ENCODE assay signal across 8 cellular contexts in genomic region chr9:92716557-92716956, GRCh38. TPM values are rescaled to one million over a fixed set of nuclear protein-coding genes. Genes with fewer than 3 reads are reported as not detected.
DNase-seq lines count a peak whose midpoint lies in the region; ATAC-seq, FAIRE-seq and TF ChIP-seq lines count a peak whose summit lies in the region.
"Had no signal": no experiment of that assay in that cellular context is flagged by ENCODE, and none has a peak within 500 bp of the region (broad histone marks: within the 10 kb centered on the region; RNA-seq: fewer than 3 reads in every experiment).

No MANE protein-coding gene starts in this region.

- intact Hi-C loops in K562 (cut with micrococcal nuclease) (loop anchor here (1.0 kb wide), 1 partner anchor 74 kb away; no protein-coding TSS in a partner anchor), kidney (cut with DNase I) (loop anchor here (5.0 kb wide), 1 partner anchor 76 kb away; no protein-coding TSS in a partner anchor)

- H3K9ac ChIP-seq in K562 (ENCODE audit: insufficient read depth in 1 of 2, low read depth in 2 of 2, low read length in 2 of 2) (no peak overlapping the region), kidney (ENCODE audit: low read length in 2 of 2) (no peak overlapping the region)

- TF ChIP-seq EP300 in K562 (IDR thresholded peaks at IDR 0.05; ENCODE audit: low read length), result no peak

- H3K27me3 ChIP-seq in K562 (ENCODE audit: control insufficient read depth in 2 of 2, insufficient read depth in 2 of 2, low read length in 2 of 2), result no peaks in the 10 kb centered on the region

- FAIRE-seq in K562 (lab: Jason Lieb, UNC) (peak; percentile 88), kidney (lab: Jason Lieb, UNC) (no peak)
- FAIRE-seq: endometrium had no signal

- CTCF ChIA-PET in K562 (lab: Yijun Ruan, JAX; ENCODE audit: low intra/inter-chr PET ratio), result interaction anchor here (0.7 to 2.9 kb wide), 2 partner anchors 74 to 416 kb away, joined by 3 to 26 read pairs; no protein-coding TSS in a partner anchor

- in situ Hi-C loops in K562 (cut with MboI), result loop anchor here (10.0 kb wide), 1 partner anchor 68 kb away; no protein-coding TSS in a partner anchor

- BruUV-seq in K562 (replicated peaks; lab: Mats Ljungman, UMichigan), result no TSS peak

- H3K9me1 ChIP-seq in K562 (ENCODE audit: control insufficient read depth, insufficient read depth, low read length), result no peaks in the 10 kb centered on the region

- H3K4me1 ChIP-seq in K562 (replicated peaks in 1 of 2; ENCODE audit: control insufficient read depth in 2 of 2, insufficient read depth in 2 of 2, low read length in 2 of 2) (peaks cover 8 to 19% of the 10 kb centered on the region in 2 experiments), kidney (ENCODE audit: control insufficient read depth in 1 of 2, insufficient read depth in 1 of 2, low read depth in 1 of 2, low read length in 2 of 2) (no peaks in the 10 kb centered on the region)

- H3K79me2 ChIP-seq in K562 (ENCODE audit: control insufficient read depth, insufficient read depth, low read length), result no peaks in the 10 kb centered on the region; the same call in 2 of the 3 replicates

- peak; percentile 85 for DNase-seq in HuH-7 (ENCODE audit: low spot score)
- DNase-seq in T-helper 9 cell, result peak; percentile 88
- peak; percentile 70 to 82 (median 78) for DNase-seq in K562 (ENCODE audit: extremely low read depth in 1 of 4, low spot score in 3 of 4)
- peak; percentile 77 for DNase-seq in kidney
- DNase-seq in stimulated activated CD4-positive, alpha-beta T cell treated with anti-CD3 and anti-CD28 coated beads, Interleukin-4, amount 100 ng/mL, for 24 hours, result peak; percentile 84

- TF ChIP-seq RAD21 in K562 (CRISPR knock-in tag; conservative IDR thresholded peaks at IDR 0.05 in 1 of 2, IDR thresholded peaks at IDR 0.05 in 1 of 2), result peak; percentile 57 to 86

- no peak overlapping the region for H3K4me2 ChIP-seq in K562 (ENCODE audit: insufficient read depth, low read length)

- peaks cover 19% of the 10 kb centered on the region for H4K20me1 ChIP-seq in K562 (replicated peaks; ENCODE audit: control insufficient read depth, insufficient read depth, low read length)

- ATAC-seq in K562 (peak; percentile 95), GM18907 (IDR thresholded peaks at IDR 0.05; ENCODE audit: unreplicated experiment) (no peak)

- no peak overlapping the region for H3K4me3 ChIP-seq in K562
- H3K4me3 ChIP-seq in kidney (ENCODE audit: low read length in 2 of 2), result no peak overlapping the region

- H3K36me3 ChIP-seq in K562 (ENCODE audit: control insufficient read depth, insufficient read depth, low read length), result peaks cover 96% of the 10 kb centered on the region; the same call in 2 of the 3 replicates
- H3K36me3 ChIP-seq in kidney (ENCODE audit: control insufficient read depth in 1 of 2, insufficient read depth in 2 of 2, low read length in 2 of 2), result peaks cover 46 to 58% of the 10 kb centered on the region in 2 donors

- TF ChIP-seq CTCF in GM12873 (IDR thresholded peaks at IDR 0.05; ENCODE audit: insufficient read depth, low read depth, low read length, missing control alignments), result peak; percentile 97
- peak; percentile 77 to 89 (median 81) for TF ChIP-seq CTCF in K562 (IDR thresholded peaks at IDR 0.05 in 2 of 3, conservative IDR thresholded peaks at IDR 0.05 in 1 of 3; ENCODE audit: insufficient read depth in 2 of 3, low read depth in 1 of 3, low read length in 3 of 3)
- TF ChIP-seq CTCF in kidney (IDR thresholded peaks at IDR 0.05; ENCODE audit: borderline replicate concordance, extremely low read depth, insufficient read depth), result peak; percentile 86

- H3K9me3 ChIP-seq in K562 (replicated peaks; ENCODE audit: control insufficient read depth, insufficient read depth, low read depth, low read length), result no peaks in the 10 kb centered on the region
- H3K9me3 ChIP-seq in kidney (ENCODE audit: control insufficient read depth in 1 of 2, low read length in 2 of 2), result no peaks in the 10 kb centered on the region

- H3K27ac ChIP-seq in K562 (ENCODE audit: extremely low read depth, low read depth, low read length) (no peak overlapping the region), kidney (ENCODE audit: low read depth in 2 of 2, low read length in 2 of 2) (no peak overlapping the region)

- WGBS in K562 (ENCODE audit: insufficient coverage, low coverage, missing lambda C conversion rate), result 18% methylated on average over 4 of the region's 4 CpGs

- H2AFZ ChIP-seq in K562 (ENCODE audit: low read depth, low read length), result no peak overlapping the region

- POLR2A ChIA-PET in K562 (lab: Yijun Ruan, JAX), result interaction anchor here (0.6 kb wide), 2 partner anchors 41 to 231 kb away, joined by 3 read pairs; no protein-coding TSS in a partner anchor

- no peak for TF ChIP-seq POLR2A in K562 (conservative IDR thresholded peaks at IDR 0.05)

TF ChIP-seq in K562, 482 proteins besides CTCF, POLR2A, EP300 and RAD21 (continues in another document):
- no peak for TF ChIP-seq BMI1 (IDR thresholded peaks at IDR 0.05; ENCODE audit: low read length)
- TF ChIP-seq RCOR1 (IDR thresholded peaks at IDR 0.05; ENCODE audit: borderline replicate concordance in 1 of 2, low read depth in 2 of 2, low read length in 2 of 2), result peak in 1 of 2 experiments; percentile 47; a peak in 1 of 4 replicates
- TF ChIP-seq ZEB2 (IDR thresholded peaks at IDR 0.05), result peak; percentile 59; the same call in 1 of the 2 replicates
- no peak for TF ChIP-seq YBX1 (IDR thresholded peaks at IDR 0.05)
- TF ChIP-seq STAG1 (CRISPR knock-in tag; IDR thresholded peaks at IDR 0.05; ENCODE audit: borderline replicate concordance), result peak; percentile 31; the same call in 1 of the 2 replicates
- no peak for TF ChIP-seq LARP7 (IDR thresholded peaks at IDR 0.05)
- peak; percentile 90 for TF ChIP-seq CTCFL (IDR thresholded peaks at IDR 0.05; ENCODE audit: borderline replicate concordance, insufficient read depth, low read depth, low read length, poor library complexity, severe bottlenecking)
- TF ChIP-seq SREBF1 (IDR thresholded peaks at IDR 0.05; ENCODE audit: borderline replicate concordance, low read depth, low read length), result 0 out of 2 replicates have a peak, but pooled peaks have one; percentile 14

RNA-seq across cellular contexts. Expression of gene IPPK, which starts 46.6 kb away (rescaled TPM):
- total RNA-seq in K562 (2011; cell fraction: chromatin; rRNA removed; ENCODE audit: low replicate concordance), result 42.1 and 46.0 TPM in 2 replicates
- 27.7 and 28.2 TPM in 2 replicates for total RNA-seq in K562 (2011; cell fraction: nucleolus; rRNA removed)
- 26.2 and 30.0 TPM in 2 replicates for total RNA-seq in K562 (2011; cell fraction: nucleoplasm; rRNA removed)
- total RNA-seq in K562 (2014; rRNA removed), result 11.2 and 11.3 TPM in 2 replicates
- 14.2 and 14.5 TPM in 2 replicates for total RNA-seq in K562 (2014; rRNA removed; fragmentation: Illumina TruSeq; extraction: Trizol)
- total RNA-seq in K562 (2015; rRNA removed; fragmentation: Illumina TruSeq; extraction: Trizol), result 11.1 and 11.2 TPM in 2 replicates
- 9.7 and 11.1 TPM in 2 replicates for total RNA-seq in K562 (2021)
- 21.1 and 22.2 TPM in 2 replicates for polyA plus RNA-seq in K562 (2011; rRNA removed)
- 19.0 and 20.1 TPM in 2 replicates for polyA plus RNA-seq in K562 (2011; cell fraction: cytosol; rRNA removed)
- 58.7 and 61.8 TPM in 2 replicates for polyA plus RNA-seq in K562 (2011; cell fraction: nucleus; rRNA removed)
- 8.4 and 9.4 TPM in 2 replicates for polyA plus RNA-seq in K562 (2012)
- polyA plus RNA-seq in K562 (2014; fragmentation: Illumina TruSeq; extraction: Trizol), result 15.2 and 16.0 TPM in 2 replicates
- 1 to 10 TPM; 3.1 TPM for polyA plus RNA-seq in K562 (2014; fragmentation: Nextera tagmentation; extraction: Ambion mirVana)
- 10.9 and 13.0 TPM in 2 replicates for polyA plus RNA-seq in K562 (2014; rRNA removed)
- polyA minus RNA-seq in K562 (2011; rRNA and poly(A)+ RNA removed), result 31.1 and 42.9 TPM in 2 replicates
- polyA minus RNA-seq in K562 (2011; cell fraction: cytosol; rRNA and poly(A)+ RNA removed), result 11.0 and 13.6 TPM in 2 replicates
- 10.8 and 11.0 TPM in 2 replicates for polyA minus RNA-seq in K562 (2011; cell fraction: nucleus; rRNA and poly(A)+ RNA removed)
- 7.3 TPM for total RNA-seq in kidney
- 10.2 TPM for polyA plus RNA-seq in kidney (ENCODE audit: insufficient read depth, low read depth, low replicate concordance)

RNA-seq across cellular contexts. Expression of gene BICD2, which starts 48.1 kb away (rescaled TPM):
- total RNA-seq in K562 (2011; cell fraction: chromatin; rRNA removed; ENCODE audit: low replicate concordance), result 11.6 and 16.6 TPM in 2 replicates
- total RNA-seq in K562 (2011; cell fraction: nucleolus; rRNA removed), result 8.3 and 9.7 TPM in 2 replicates
- total RNA-seq in K562 (2011; cell fraction: nucleoplasm; rRNA removed), result 13.4 and 19.4 TPM in 2 replicates
- total RNA-seq in K562 (2014; rRNA removed) (18.8 and 20.9 TPM in 2 replicates), K562 (2014; rRNA removed; fragmentation: Illumina TruSeq; extraction: Trizol) (10.3 and 11.8 TPM in 2 replicates), K562 (2015; rRNA removed; fragmentation: Illumina TruSeq; extraction: Trizol) (16.9 and 17.9 TPM in 2 replicates), K562 (2021) (22.4 and 23.4 TPM in 2 replicates), kidney (25.2 TPM)
- polyA plus RNA-seq in K562 (2011; rRNA removed) (6.1 and 6.6 TPM in 2 replicates), K562 (2014; fragmentation: Illumina TruSeq; extraction: Trizol) (11.0 and 12.7 TPM in 2 replicates), K562 (2014; fragmentation: Nextera tagmentation; extraction: Ambion mirVana) (1 to 10 TPM; 3.6 to 4.3 TPM), K562 (2014; rRNA removed) (12.1 and 14.1 TPM in 2 replicates), kidney (ENCODE audit: insufficient read depth, low read depth, low replicate concordance) (10.0 TPM)
- 6.7 and 7.1 TPM in 2 replicates for polyA plus RNA-seq in K562 (2011; cell fraction: cytosol; rRNA removed)
- 19.7 and 24.3 TPM in 2 replicates for polyA plus RNA-seq in K562 (2011; cell fraction: nucleus; rRNA removed)
- 13.0 and 13.4 TPM in 2 replicates for polyA plus RNA-seq in K562 (2012)
- polyA minus RNA-seq in K562 (2011; rRNA and poly(A)+ RNA removed), result 4.7 and 6.5 TPM in 2 replicates
- polyA minus RNA-seq in K562 (2011; cell fraction: cytosol; rRNA and poly(A)+ RNA removed), result 6.4 and 8.6 TPM in 2 replicates
- 7.7 and 8.9 TPM in 2 replicates for polyA minus RNA-seq in K562 (2011; cell fraction: nucleus; rRNA and poly(A)+ RNA removed)
